ENCODE assay signal across 9 cellular contexts in the genomic region with DNA sequence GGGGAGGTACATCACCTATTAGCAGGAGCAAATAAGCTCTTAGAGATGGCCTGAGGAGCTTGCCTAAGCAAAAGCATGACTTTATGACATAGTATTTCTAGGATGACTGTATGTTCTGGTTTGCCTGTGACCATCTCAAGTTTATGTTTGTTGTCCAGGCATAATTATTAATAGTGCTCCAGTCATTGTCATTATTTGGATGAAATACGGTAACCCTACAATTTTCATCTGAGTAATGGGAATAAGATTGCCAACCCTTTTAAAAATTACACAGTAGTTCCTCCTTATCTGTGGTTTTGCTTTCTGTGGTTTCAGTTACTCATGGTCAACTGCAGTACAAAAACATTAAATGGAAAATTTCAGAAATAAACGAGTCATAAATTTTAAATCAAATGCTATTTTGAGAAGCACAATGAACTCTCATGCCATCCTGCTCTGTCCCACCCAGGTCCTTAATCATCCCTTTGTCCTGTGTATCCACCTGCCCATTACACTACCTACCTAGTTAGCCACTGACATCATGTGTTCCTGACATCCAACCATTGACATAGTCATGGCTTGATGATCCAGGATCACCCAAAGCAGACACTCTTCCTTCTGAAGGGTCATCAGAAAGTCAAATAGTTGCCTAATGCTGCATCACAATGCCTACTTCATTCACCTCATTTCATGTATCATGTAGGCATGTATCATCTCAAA. TPM values are rescaled to one million over a fixed set of nuclear protein-coding genes. Genes with fewer than 3 reads are reported as not detected.
DNase-seq lines count a peak whose midpoint lies in the region; ATAC-seq and TF ChIP-seq lines count a peak whose summit lies in the region.
"Had no signal": no experiment of that assay in that cellular context is flagged by ENCODE, and none has a peak within 500 bp of the region (broad histone marks: within the 10 kb centered on the region; RNA-seq: fewer than 3 reads in every experiment).

No MANE protein-coding gene starts in this region.

- H3K27me3 ChIP-seq in upper lobe of left lung, result no peaks in the 10 kb centered on the region

- ATAC-seq in GM18520 (IDR thresholded peaks at IDR 0.05; ENCODE audit: unreplicated experiment), result peak; percentile 28
- peak; percentile 61 for ATAC-seq in HG02678 (IDR thresholded peaks at IDR 0.05; ENCODE audit: unreplicated experiment)
- ATAC-seq in memory B cell (ENCODE audit: low read depth), result no peak
- ATAC-seq in upper lobe of left lung (ENCODE audit: low FRiP score in 2 of 2), result no peak

- no peak for TF ChIP-seq EP300 in upper lobe of left lung (IDR thresholded peaks at IDR 0.05)

- H3K9me3 Mint-ChIP-seq in memory B cell, result peaks cover 17% of the 10 kb centered on the region

- no peak overlapping the region for H3K4me3 ChIP-seq in upper lobe of left lung

- TF ChIP-seq CTCF in upper lobe of left lung (IDR thresholded peaks at IDR 0.05), result no peak

- no peak for TF ChIP-seq POLR2A in upper lobe of left lung (IDR thresholded peaks at IDR 0.05)

- H3K9me3 ChIP-seq in upper lobe of left lung, result peaks cover 0 to 2% (median 0%) of the 10 kb centered on the region in 4 donors

- DNase-seq in NOMO-1 treated with DMSO at 0.1 percent for 48 hours (lab: John Stamatoyannopoulos, UW; ENCODE audit: unreplicated experiment) (peak; percentile 84), memory B cell (ENCODE audit: low spot score in 2 of 2) (no peak), G401 (ENCODE audit: low spot score) (no peak), DMS114 treated with DMSO at 0.1 percent for 48 hours (lab: John Stamatoyannopoulos, UW; ENCODE audit: unreplicated experiment) (no peak), upper lobe of left lung (no peak)
- no peak for DNase-seq in stimulated activated naive CD4-positive, alpha-beta T cell treated with Interleukin-2 at 50 U/mL for 16 hours (lab: John Stamatoyannopoulos, UW)

- WGBS in upper lobe of left lung, 2 donors, result 61 to 80% methylated on average over 2 of the region's 2 CpGs

- peaks cover 9% of the 10 kb centered on the region for H3K4me1 Mint-ChIP-seq in memory B cell

- H3K27me3 Mint-ChIP-seq in memory B cell, result no peaks in the 10 kb centered on the region

- H3K4me3 Mint-ChIP-seq in memory B cell, result peak overlapping the region; percentile 28
- H3K4me3 Mint-ChIP-seq: natural killer cell treated with Interleukin-12 subunit alpha and Interleukin-12 subunit beta and Interleukin-15 and Interleukin-18, amount 100 ng/mL, for 72 hours had no signal

- no peak overlapping the region for H3K27ac ChIP-seq in upper lobe of left lung

- no peaks in the 10 kb centered on the region for H3K36me3 ChIP-seq in upper lobe of left lung

- peaks cover 9% of the 10 kb centered on the region for H3K36me3 Mint-ChIP-seq in memory B cell

- in situ Hi-C loops in G401 (cut with HindIII; ENCODE audit: low sequenced_read_pairs), result no loop called here

- H3K4me1 ChIP-seq in upper lobe of left lung, result no peaks in the 10 kb centered on the region

- no peak overlapping the region for H3K27ac Mint-ChIP-seq in memory B cell
- H3K27ac Mint-ChIP-seq: natural killer cell treated with Interleukin-12 subunit alpha and Interleukin-12 subunit beta and Interleukin-15 and Interleukin-18, amount 100 ng/mL, for 72 hours had no signal

RNA-seq across cellular contexts. Expression of gene TFB1M, which starts 27.0 kb away (rescaled TPM):
- total RNA-seq in G401 (2014; rRNA removed; shearing (Covaris generic)), result 13.0 and 13.3 TPM in 2 replicates
- total RNA-seq in upper lobe of left lung, result 10 to 100 TPM in 5 of 6 donors, 1 to 10 TPM in 1; 4.2 to 19.6 (median 15.0) TPM

Comparison
In these comparisons a context has a peak if more than half of its experiments do, and no peak if none do; other contexts are left out.
1. ATAC-seq: peak in GM18520 (single experiment) and HG02678 (single experiment); none in memory B cell (single experiment) and upper lobe of left lung (0 of 2).